In the genomic region with DNA sequence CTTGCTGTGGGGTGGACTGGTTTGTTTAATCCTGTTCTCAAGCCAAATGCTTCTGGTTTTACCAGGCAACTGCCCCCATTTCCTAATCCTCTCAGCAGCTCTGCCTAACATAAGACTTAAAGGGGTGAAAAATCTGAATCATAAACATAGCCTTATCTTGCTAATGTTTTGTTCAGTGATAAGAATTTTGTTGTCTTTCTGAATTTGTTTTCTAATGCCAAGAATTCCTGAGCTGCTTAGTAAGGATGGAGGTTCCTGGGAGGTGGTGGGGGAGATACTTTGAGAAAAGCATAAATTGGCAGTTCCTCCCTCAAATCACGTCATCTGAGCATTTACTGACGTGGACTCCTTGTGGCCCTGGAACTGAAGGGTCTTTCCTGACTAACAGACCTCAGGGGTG, we compare ENCODE assay signal across 1 cellular context.
TF ChIP-seq lines count a peak whose summit lies in the region.

No MANE protein-coding gene starts in this region.

TF ChIP-seq in WTC11, 78 proteins besides CTCF, POLR2A, EP300 and RAD21 (continued from another document):
- TF ChIP-seq, protein P1, sequence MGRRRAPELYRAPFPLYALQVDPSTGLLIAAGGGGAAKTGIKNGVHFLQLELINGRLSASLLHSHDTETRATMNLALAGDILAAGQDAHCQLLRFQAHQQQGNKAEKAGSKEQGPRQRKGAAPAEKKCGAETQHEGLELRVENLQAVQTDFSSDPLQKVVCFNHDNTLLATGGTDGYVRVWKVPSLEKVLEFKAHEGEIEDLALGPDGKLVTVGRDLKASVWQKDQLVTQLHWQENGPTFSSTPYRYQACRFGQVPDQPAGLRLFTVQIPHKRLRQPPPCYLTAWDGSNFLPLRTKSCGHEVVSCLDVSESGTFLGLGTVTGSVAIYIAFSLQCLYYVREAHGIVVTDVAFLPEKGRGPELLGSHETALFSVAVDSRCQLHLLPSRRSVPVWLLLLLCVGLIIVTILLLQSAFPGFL (CRISPR knock-in tag; IDR thresholded peaks at IDR 0.05; ENCODE audit: borderline replicate concordance): no peak
- TF ChIP-seq, protein P2, sequence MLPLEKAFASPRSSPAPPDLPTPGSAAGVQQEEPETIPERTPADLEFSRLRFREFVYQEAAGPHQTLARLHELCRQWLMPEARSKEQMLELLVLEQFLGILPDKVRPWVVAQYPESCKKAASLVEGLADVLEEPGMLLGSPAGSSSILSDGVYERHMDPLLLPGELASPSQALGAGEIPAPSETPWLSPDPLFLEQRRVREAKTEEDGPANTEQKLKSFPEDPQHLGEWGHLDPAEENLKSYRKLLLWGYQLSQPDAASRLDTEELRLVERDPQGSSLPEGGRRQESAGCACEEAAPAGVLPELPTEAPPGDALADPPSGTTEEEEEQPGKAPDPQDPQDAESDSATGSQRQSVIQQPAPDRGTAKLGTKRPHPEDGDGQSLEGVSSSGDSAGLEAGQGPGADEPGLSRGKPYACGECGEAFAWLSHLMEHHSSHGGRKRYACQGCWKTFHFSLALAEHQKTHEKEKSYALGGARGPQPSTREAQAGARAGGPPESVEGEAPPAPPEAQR (CRISPR knock-in tag; IDR thresholded peaks at IDR 0.05): no peak
- TF ChIP-seq, protein P3, sequence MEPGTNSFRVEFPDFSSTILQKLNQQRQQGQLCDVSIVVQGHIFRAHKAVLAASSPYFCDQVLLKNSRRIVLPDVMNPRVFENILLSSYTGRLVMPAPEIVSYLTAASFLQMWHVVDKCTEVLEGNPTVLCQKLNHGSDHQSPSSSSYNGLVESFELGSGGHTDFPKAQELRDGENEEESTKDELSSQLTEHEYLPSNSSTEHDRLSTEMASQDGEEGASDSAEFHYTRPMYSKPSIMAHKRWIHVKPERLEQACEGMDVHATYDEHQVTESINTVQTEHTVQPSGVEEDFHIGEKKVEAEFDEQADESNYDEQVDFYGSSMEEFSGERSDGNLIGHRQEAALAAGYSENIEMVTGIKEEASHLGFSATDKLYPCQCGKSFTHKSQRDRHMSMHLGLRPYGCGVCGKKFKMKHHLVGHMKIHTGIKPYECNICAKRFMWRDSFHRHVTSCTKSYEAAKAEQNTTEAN (CRISPR knock-in tag; IDR thresholded peaks at IDR 0.05): no peak
- TF ChIP-seq ZNF423 (CRISPR knock-in tag; IDR thresholded peaks at IDR 0.05) (no peak), ZNF416 (CRISPR knock-in tag; IDR thresholded peaks at IDR 0.05) (no peak), SMAD4 (CRISPR knock-in tag; IDR thresholded peaks at IDR 0.05) (no peak)
- TF ChIP-seq, protein P4, sequence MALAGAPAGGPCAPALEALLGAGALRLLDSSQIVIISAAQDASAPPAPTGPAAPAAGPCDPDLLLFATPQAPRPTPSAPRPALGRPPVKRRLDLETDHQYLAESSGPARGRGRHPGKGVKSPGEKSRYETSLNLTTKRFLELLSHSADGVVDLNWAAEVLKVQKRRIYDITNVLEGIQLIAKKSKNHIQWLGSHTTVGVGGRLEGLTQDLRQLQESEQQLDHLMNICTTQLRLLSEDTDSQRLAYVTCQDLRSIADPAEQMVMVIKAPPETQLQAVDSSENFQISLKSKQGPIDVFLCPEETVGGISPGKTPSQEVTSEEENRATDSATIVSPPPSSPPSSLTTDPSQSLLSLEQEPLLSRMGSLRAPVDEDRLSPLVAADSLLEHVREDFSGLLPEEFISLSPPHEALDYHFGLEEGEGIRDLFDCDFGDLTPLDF (CRISPR knock-in tag; IDR thresholded peaks at IDR 0.05): no peak
